1 cellular context compared by ENCODE assay signal in genomic region chr18:50125456-50125855, GRCh38.
TF ChIP-seq lines count a peak whose summit lies in the region.

No MANE protein-coding gene starts in this region.

TF ChIP-seq in K562, 482 proteins besides CTCF, POLR2A, EP300 and RAD21 (continued from another document):
- no peak for TF ChIP-seq ZFP91 (CRISPR knock-in tag; IDR thresholded peaks at IDR 0.05)
- no peak for TF ChIP-seq BRF2 (IDR thresholded peaks at IDR 0.05; ENCODE audit: borderline replicate concordance, insufficient read depth, insufficient read length)
- no peak for TF ChIP-seq ZNF395 (CRISPR knock-in tag; IDR thresholded peaks at IDR 0.05)
- no peak for TF ChIP-seq NFIX (CRISPR knock-in tag; IDR thresholded peaks at IDR 0.05; ENCODE audit: low read depth)
- TF ChIP-seq ELK1 (CRISPR knock-in tag; IDR thresholded peaks at IDR 0.05): no peak
- no peak for TF ChIP-seq HDAC3 (IDR thresholded peaks at IDR 0.05; ENCODE audit: borderline replicate concordance, partially characterized antibody)
- no peak for TF ChIP-seq CXXC5 (CRISPR knock-in tag; IDR thresholded peaks at IDR 0.05)
- TF ChIP-seq MAFG (tag; conservative IDR thresholded peaks at IDR 0.05): peak; percentile 88
- no peak for TF ChIP-seq SREBF2 (CRISPR knock-in tag; IDR thresholded peaks at IDR 0.05)
- no peak for TF ChIP-seq NFXL1 (CRISPR knock-in tag; IDR thresholded peaks at IDR 0.05)
- TF ChIP-seq MITF (IDR thresholded peaks at IDR 0.05): no peak
- peak; percentile 33; the same call in 1 of the 2 replicates for TF ChIP-seq NFE2L1 (tag; IDR thresholded peaks at IDR 0.05; ENCODE audit: borderline replicate concordance, low read depth)
- no peak for TF ChIP-seq ETV1 (tag; conservative IDR thresholded peaks at IDR 0.05; ENCODE audit: low read depth)
- TF ChIP-seq RBM25 (IDR thresholded peaks at IDR 0.05; ENCODE audit: low read depth, low read length, severe bottlenecking): no peak
- TF ChIP-seq ZKSCAN3 (CRISPR knock-in tag; IDR thresholded peaks at IDR 0.05): no peak
- no peak for TF ChIP-seq SOX6 (IDR thresholded peaks at IDR 0.05)
- peak; percentile 51 for TF ChIP-seq NFE2 (IDR thresholded peaks at IDR 0.05; ENCODE audit: low read depth)
- peak; percentile 57 for TF ChIP-seq MAFF (IDR thresholded peaks at IDR 0.05; ENCODE audit: low read length)
- no peak for TF ChIP-seq ZBTB9 (CRISPR knock-in tag; IDR thresholded peaks at IDR 0.05)
- no peak for TF ChIP-seq MNT (conservative IDR thresholded peaks at IDR 0.05)
- TF ChIP-seq PHF20 (IDR thresholded peaks at IDR 0.05; ENCODE audit: partially characterized antibody): no peak
- no peak for TF ChIP-seq TAL1 (IDR thresholded peaks at IDR 0.05)
- TF ChIP-seq C11orf30 (IDR thresholded peaks at IDR 0.05; ENCODE audit: low read depth): peak; percentile 87
- TF ChIP-seq ZNF644 (tag; IDR thresholded peaks at IDR 0.05; ENCODE audit: low read depth): no peak
- TF ChIP-seq IFI16 (CRISPR knock-in tag; IDR thresholded peaks at IDR 0.05): no peak
- TF ChIP-seq XRCC3 (IDR thresholded peaks at IDR 0.05): no peak
- no peak for TF ChIP-seq ZNF174 (CRISPR knock-in tag; IDR thresholded peaks at IDR 0.05)
- TF ChIP-seq KLF16 (IDR thresholded peaks at IDR 0.05): no peak
